In genomic region chr12:53381739-53382630, GRCh38 we compare ENCODE assay signal across 8 cellular contexts. TPM values are rescaled to one million over a fixed set of nuclear protein-coding genes. Genes with fewer than 3 reads are reported as not detected.
A peak's percentile ranks its signal among the peaks of the same experiment; 100 is the strongest.
DNase-seq lines count a peak whose midpoint lies in the region; ATAC-seq and TF ChIP-seq lines count a peak whose summit lies in the region.

No MANE protein-coding gene starts in this region.

- in situ Hi-C loops in GM13977 (cut with MboI; ENCODE audit: low pct_unique_long_range_greater_than_20kb, low sequenced_read_pairs, unreplicated experiment) = no loop called here

- intact Hi-C loops in body of pancreas (cut with DNase I) = no loop called here

- H3K4me3 ChIP-seq in AG04449 (ENCODE audit: low read depth, low read length) (peak overlapping the region; percentile 58), body of pancreas (no peak overlapping the region), iPS-18a (ENCODE audit: low read length) (peak overlapping the region; percentile 65), skin epidermis (peak overlapping the region in 3 of 7 experiments; percentile 48 to 72 (median 59))

- CTCF ChIA-PET in AG04449 (lab: Yijun Ruan, JAX) = interaction anchor here (0.8 to 4.7 kb wide), 14 partner anchors 8 to 127 kb away, joined by 3 to 27 read pairs (median 5); partner anchors contain the start of genes AAAS and AMHR2

- peak overlapping the region; percentile 62 to 99 (median 97) for H3K27ac ChIP-seq in body of pancreas
- H3K27ac ChIP-seq in iPS-18a (ENCODE audit: low read length) = no peak overlapping the region
- H3K27ac ChIP-seq in skin epidermis = peak overlapping the region in 20 of 21 experiments; percentile 55 to 100 (median 98)

- TF ChIP-seq POLR2A in body of pancreas (IDR thresholded peaks at IDR 0.05) = no peak

- POLR2A ChIA-PET in AG04449 (lab: Yijun Ruan, JAX) = no interaction called here

- no peak for ATAC-seq in body of pancreas
- ATAC-seq in HG03378 (IDR thresholded peaks at IDR 0.05; ENCODE audit: unreplicated experiment) = no peak
- no peak for ATAC-seq in GM21723 (IDR thresholded peaks at IDR 0.05; ENCODE audit: unreplicated experiment)

- peak overlapping the region; percentile 75 for H3K9ac ChIP-seq in iPS-18a (ENCODE audit: low read length)

- no peak for DNase-seq in AG04449 (ENCODE audit: low read depth, low spot score)
- peak; percentile 29 for DNase-seq in GM13977 (ENCODE audit: low spot score)
- DNase-seq in RPMI8226 = peak; percentile 65
- peak; percentile 49 to 79 (median 68) for DNase-seq in body of pancreas

- peaks cover 72% of the 10 kb centered on the region for H3K4me1 ChIP-seq in body of pancreas
- H3K4me1 ChIP-seq in iPS-18a (ENCODE audit: control insufficient read depth, low read depth, low read length) = peaks cover 16% of the 10 kb centered on the region

- WGBS in body of pancreas, 2 donors = 28 to 29% methylated on average over 7 to 9 of the region's 9 CpGs

- H3K27me3 ChIP-seq in body of pancreas (no peaks in the 10 kb centered on the region), iPS-18a (ENCODE audit: control insufficient read depth, insufficient read depth, low read length) (no peaks in the 10 kb centered on the region)

- H3K9me3 ChIP-seq in body of pancreas (no peaks in the 10 kb centered on the region), iPS-18a (ENCODE audit: control insufficient read depth, low read depth, low read length) (no peaks in the 10 kb centered on the region)

- TF ChIP-seq CTCF in AG04449 (IDR thresholded peaks at IDR 0.05; ENCODE audit: insufficient read depth, low read length, missing control alignments) (peak; percentile 4), GM13977 (IDR thresholded peaks at IDR 0.05; ENCODE audit: extremely low read depth, insufficient read depth, missing control alignments) (peak; percentile 60), body of pancreas (IDR thresholded peaks at IDR 0.05) (peak in 6 of 7 experiments; percentile 12 to 59 (median 43))

- H3K36me3 ChIP-seq in body of pancreas (replicated peaks in 1 of 2; ENCODE audit: insufficient read depth in 1 of 2, low read depth in 2 of 2) (peaks cover 0 to 4% of the 10 kb centered on the region in 2 donors), iPS-18a (ENCODE audit: control insufficient read depth, low read depth, low read length) (peaks cover 38% of the 10 kb centered on the region)

RNA-seq across cellular contexts. Expression of gene SP1, which starts 2.0 kb away (rescaled TPM):
- 10 to 100 TPM; 16.8 to 24.6 TPM for total RNA-seq in body of pancreas

RNA-seq across cellular contexts. Expression of gene AMHR2, which starts 41.7 kb away (rescaled TPM):
- total RNA-seq in body of pancreas = 10 to 100 TPM in 1 of 2 donors, 1 to 10 TPM in 1; 2.3 to 10.6 TPM

RNA-seq across cellular contexts. Expression of gene SP7, which starts 45.8 kb away (rescaled TPM):
- not detected for total RNA-seq in body of pancreas

RNA-seq across cellular contexts. Expression of gene PRR13, which starts 59.5 kb away (rescaled TPM):
- 10 to 100 TPM; 18.5 to 43.8 TPM for total RNA-seq in body of pancreas

Comparison
In these comparisons a context has a peak if more than half of its experiments do, and no peak if none do; other contexts are left out.
1. H3K4me3 ChIP-seq: peak in AG04449 (single experiment) and iPS-18a (single experiment); none in body of pancreas (0 of 2).
2. CTCF ChIP-seq: peak in every context shown above with its lines; median percentile 60 in GM13977; 43 in body of pancreas; 4 in AG04449.